In genomic region chr14:54683882-54684794, GRCh38 we compare ENCODE assay signal across 1 cellular context.
TF ChIP-seq lines count a peak whose summit lies in the region.

No MANE protein-coding gene starts in this region.

TF ChIP-seq in A549, 52 proteins besides CTCF, POLR2A, EP300 and RAD21 (continued from another document):
- no peak for TF ChIP-seq REST (IDR thresholded peaks at IDR 0.05)
- TF ChIP-seq HEYL (CRISPR knock-in tag; IDR thresholded peaks at IDR 0.05): no peak
- TF ChIP-seq CBX8 (IDR thresholded peaks at IDR 0.05): no peak
- TF ChIP-seq NFE2L2 (conservative IDR thresholded peaks at IDR 0.05; ENCODE audit: low read length): no peak
- TF ChIP-seq CHD4 (IDR thresholded peaks at IDR 0.05; ENCODE audit: borderline replicate concordance): no peak
- TF ChIP-seq, protein P1, sequence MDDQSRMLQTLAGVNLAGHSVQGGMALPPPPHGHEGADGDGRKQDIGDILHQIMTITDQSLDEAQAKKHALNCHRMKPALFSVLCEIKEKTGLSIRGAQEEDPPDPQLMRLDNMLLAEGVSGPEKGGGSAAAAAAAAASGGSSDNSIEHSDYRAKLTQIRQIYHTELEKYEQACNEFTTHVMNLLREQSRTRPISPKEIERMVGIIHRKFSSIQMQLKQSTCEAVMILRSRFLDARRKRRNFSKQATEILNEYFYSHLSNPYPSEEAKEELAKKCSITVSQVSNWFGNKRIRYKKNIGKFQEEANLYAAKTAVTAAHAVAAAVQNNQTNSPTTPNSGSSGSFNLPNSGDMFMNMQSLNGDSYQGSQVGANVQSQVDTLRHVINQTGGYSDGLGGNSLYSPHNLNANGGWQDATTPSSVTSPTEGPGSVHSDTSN (IDR thresholded peaks at IDR 0.05): no peak
- no peak for TF ChIP-seq ZFP36 (IDR thresholded peaks at IDR 0.05; ENCODE audit: borderline replicate concordance, partially characterized antibody)
- no peak for TF ChIP-seq RARB (CRISPR knock-in tag; IDR thresholded peaks at IDR 0.05)
